24 cellular contexts compared by ENCODE assay signal in genomic region chr14:72970058-72970630, GRCh38. TPM values are rescaled to one million over a fixed set of nuclear protein-coding genes. Genes with fewer than 3 reads are reported as not detected.
DNase-seq lines count a peak whose midpoint lies in the region; ATAC-seq and TF ChIP-seq lines count a peak whose summit lies in the region.
"Had no signal": no experiment of that assay in that cellular context is flagged by ENCODE, and none has a peak within 500 bp of the region (broad histone marks: within the 10 kb centered on the region; RNA-seq: fewer than 3 reads in every experiment).

No MANE protein-coding gene starts in this region.

- dilution Hi-C loops in mammary epithelial cell (cut with HindIII; ENCODE audit: low sequenced_read_pairs) = no loop called here

- no peak overlapping the region for H2AFZ ChIP-seq in mammary epithelial cell (ENCODE audit: low read depth, low read length)

- no peak for TF ChIP-seq CTCF in mammary epithelial cell (conservative IDR thresholded peaks at IDR 0.05 in 1 of 2, IDR thresholded peaks at IDR 0.05 in 1 of 2; ENCODE audit: extremely low read depth in 1 of 2, insufficient read depth in 1 of 2, low read depth in 1 of 2, low read length in 2 of 2)

- H3K4me2 ChIP-seq in mammary epithelial cell (ENCODE audit: insufficient read depth, low read depth, low read length) = no peak overlapping the region

- DNase-seq in left ventricle myocardium superior (no peak), left cardiac atrium (no peak), globus pallidus (ENCODE audit: low spot score) (peak; percentile 6), pons (ENCODE audit: low spot score) (peak; percentile 11), mammary epithelial cell (no peak)
- no peak for DNase-seq in activated CD4-positive, alpha-beta T cell treated with anti-CD3 and anti-CD28 coated beads for 4 hours
- DNase-seq: Caco-2; CD8-positive, alpha-beta T cell; DMS 273 treated with DMSO at 0.1 percent for 48 hours; DMS79; EL; KBM-7; MV-4-11; NCI-H1105; NCI-H1436 treated with DMSO at 0.1 percent for 48 hours; NCI-H1930; NCI-H2107; NCI-H526; RPMI8226; SIG-M5 had no signal

- no peaks in the 10 kb centered on the region for H3K4me1 ChIP-seq in mammary epithelial cell (ENCODE audit: insufficient read depth, low read length)
- H3K4me1 ChIP-seq: Caco-2 had no signal

- CTCF ChIA-PET in mammary epithelial cell (lab: Charles Lee; ENCODE audit: low non-redundant PET) = no interaction called here

- H3K27me3 ChIP-seq in mammary epithelial cell (ENCODE audit: insufficient read depth, low read length) = no peaks in the 10 kb centered on the region

- H3K79me2 ChIP-seq in mammary epithelial cell (ENCODE audit: insufficient read depth, low read length) = no peaks in the 10 kb centered on the region

- no peaks in the 10 kb centered on the region for H4K20me1 ChIP-seq in mammary epithelial cell (ENCODE audit: insufficient read depth, low read length)

- in situ Hi-C loops in mammary epithelial cell (cut with MboI; ENCODE audit: low sequenced_read_pairs in 2 of 2) = no loop called here

- no peak overlapping the region for H3K27ac ChIP-seq in mammary epithelial cell (ENCODE audit: insufficient read depth, low read depth, low read length)
- H3K27ac ChIP-seq: C4-2B, SK-N-MC had no signal

- no peak overlapping the region for H3K9ac ChIP-seq in mammary epithelial cell (ENCODE audit: insufficient read depth, low read length)

- H3K36me3 ChIP-seq in mammary epithelial cell (ENCODE audit: insufficient read depth, low read length) = peaks cover 10% of the 10 kb centered on the region

- peak; percentile 46 for ATAC-seq in left ventricle myocardium superior
- ATAC-seq in left cardiac atrium = no peak
- ATAC-seq in GM21423 (IDR thresholded peaks at IDR 0.05; ENCODE audit: unreplicated experiment) = no peak
- ATAC-seq: CD8-positive, alpha-beta T cell; HCT116 had no signal

- WGBS in mammary epithelial cell (ENCODE audit: low coverage, missing lambda C conversion rate) = 91% methylated on average over 17 of the region's 17 CpGs

- no TSS peak for BruUV-seq in mammary epithelial cell (replicated peaks; lab: Mats Ljungman, UMichigan)

- no peak overlapping the region for H3K4me3 ChIP-seq in mammary epithelial cell (replicated peaks in 1 of 3; ENCODE audit: insufficient read depth in 1 of 3, low read depth in 2 of 3, low read length in 3 of 3)
- H3K4me3 ChIP-seq: SK-N-MC had no signal

- intact Hi-C loops in left ventricle myocardium superior (cut with micrococcal nuclease) (no loop called here), left cardiac atrium (cut with DNase I) (no loop called here), mammary epithelial cell (cut with micrococcal nuclease) (no loop called here)

- H3K9me3 ChIP-seq in mammary epithelial cell (replicated peaks; ENCODE audit: insufficient read depth, low read length) = no peaks in the 10 kb centered on the region
- H3K9me3 ChIP-seq: Caco-2 had no signal

RNA-seq across cellular contexts. Expression of gene DCAF4, which starts 43.9 kb away (rescaled TPM):
- 8.4 TPM for total RNA-seq in left ventricle myocardium superior
- 10 to 100 TPM in 1 of 2 donors, 1 to 10 TPM in 1; 8.3 to 10.4 TPM for total RNA-seq in left cardiac atrium
- 10 to 100 TPM; 24.1 to 46.7 TPM for total RNA-seq in mammary epithelial cell
- 28.2 TPM for polyA plus RNA-seq in mammary epithelial cell
- 37.1 TPM for polyA minus RNA-seq in mammary epithelial cell

RNA-seq across cellular contexts. Expression of gene ZFYVE1, which starts 56.8 kb away (rescaled TPM):
- 15.7 TPM for total RNA-seq in left ventricle myocardium superior
- total RNA-seq in left cardiac atrium = 10 to 100 TPM in 1 of 2 donors, 1 to 10 TPM in 1; 9.6 to 11.1 TPM
- 10 to 100 TPM; 20.6 to 32.7 TPM for total RNA-seq in mammary epithelial cell
- polyA plus RNA-seq in mammary epithelial cell = 11.1 TPM
- polyA minus RNA-seq in mammary epithelial cell = 13.0 TPM

Comparison
In these comparisons a context has a peak if more than half of its experiments do, and no peak if none do; other contexts are left out.
1. DNase-seq: peak in globus pallidus (single experiment) and pons (single experiment); none in left ventricle myocardium superior (single experiment), left cardiac atrium (single experiment), mammary epithelial cell (single experiment) and activated CD4-positive, alpha-beta T cell treated with anti-CD3 and anti-CD28 coated beads for 4 hours (0 of 2).